In genomic region chr9:79581388-79581787, GRCh38 we compare ENCODE assay signal across 1 cellular context.
TF ChIP-seq lines count a peak whose summit lies in the region.

No MANE protein-coding gene starts in this region.

TF ChIP-seq in IMR-90, 13 proteins besides CTCF, POLR2A, EP300 and RAD21 (continued from another document):
- TF ChIP-seq USF2 (IDR thresholded peaks at IDR 0.05; ENCODE audit: low read depth, low read length): no peak
